Comparison of ENCODE assay signal across 2 cellular contexts in the genomic region with DNA sequence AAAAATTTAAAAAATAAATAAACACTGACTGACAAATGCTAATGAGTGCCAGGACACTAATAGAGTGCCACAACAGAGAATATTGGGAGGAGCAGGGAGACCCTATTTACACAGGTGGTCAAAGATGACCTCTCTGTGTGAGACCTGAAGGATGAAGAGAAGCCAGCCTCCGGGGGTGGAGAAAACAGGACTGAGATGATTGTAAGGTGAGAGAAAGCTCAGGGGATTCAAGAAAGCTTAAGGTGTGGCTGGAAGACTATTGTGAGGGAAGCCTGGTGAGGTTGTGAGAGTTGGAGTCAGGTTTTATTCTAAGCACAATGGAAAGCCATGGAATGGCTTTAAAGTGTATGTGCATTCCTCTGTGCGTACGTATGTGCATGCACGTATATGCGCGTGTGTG.
TF ChIP-seq lines count a peak whose summit lies in the region.

No MANE protein-coding gene starts in this region.

TF ChIP-seq in SK-N-SH, 30 proteins besides CTCF, POLR2A, EP300 and RAD21:
- TF ChIP-seq MEF2A (IDR thresholded peaks at IDR 0.05; ENCODE audit: borderline replicate concordance, low read depth) (no peak), RCOR1 (IDR thresholded peaks at IDR 0.05; ENCODE audit: low read length) (no peak), FOXJ3 (CRISPR knock-in tag; IDR thresholded peaks at IDR 0.05) (no peak), ZBTB33 (IDR thresholded peaks at IDR 0.05; ENCODE audit: borderline replicate concordance, low read depth) (no peak), USF2 (IDR thresholded peaks at IDR 0.05; ENCODE audit: borderline replicate concordance, low read depth, low read length) (no peak), TAF1 (IDR thresholded peaks at IDR 0.05; ENCODE audit: borderline replicate concordance, low read depth, low read length) (no peak), RXRA (IDR thresholded peaks at IDR 0.05; ENCODE audit: borderline replicate concordance, low read depth) (no peak), IRF3 (IDR thresholded peaks at IDR 0.05; ENCODE audit: low read depth, low read length) (no peak), CHD2 (IDR thresholded peaks at IDR 0.05; ENCODE audit: low read length, partially characterized antibody) (no peak), TCF12 (IDR thresholded peaks at IDR 0.05) (no peak), EZH2phosphoT487 (IDR thresholded peaks at IDR 0.05; ENCODE audit: borderline replicate concordance, low read depth) (no peak), FOSL2 (IDR thresholded peaks at IDR 0.05; ENCODE audit: borderline replicate concordance, low read depth) (no peak), SIN3A (IDR thresholded peaks at IDR 0.05; ENCODE audit: borderline replicate concordance, low read depth, low read length) (no peak), PBX3 (IDR thresholded peaks at IDR 0.05) (no peak), RFX5 (IDR thresholded peaks at IDR 0.05; ENCODE audit: low read length) (no peak), USF1 (IDR thresholded peaks at IDR 0.05; ENCODE audit: borderline replicate concordance, low read depth) (no peak), YY1 (IDR thresholded peaks at IDR 0.05; ENCODE audit: low read depth) (no peak)
TF ChIP-seq in SK-N-SH: peak in this region for 0.

TF ChIP-seq in SK-N-SH treated with all-trans-retinoic acid at 6 μM for 48 hours, 23 proteins besides CTCF, POLR2A, EP300 and RAD21:
- TF ChIP-seq ESRRG (CRISPR knock-in tag; IDR thresholded peaks at IDR 0.05) (no peak), CREB5 (CRISPR knock-in tag; IDR thresholded peaks at IDR 0.05; ENCODE audit: low read depth) (no peak), OSR1 (CRISPR knock-in tag; IDR thresholded peaks at IDR 0.05) (no peak), TOX (CRISPR knock-in tag; IDR thresholded peaks at IDR 0.05; ENCODE audit: borderline replicate concordance) (no peak)
TF ChIP-seq in SK-N-SH treated with all-trans-retinoic acid at 6 μM for 48 hours: peak in this region for 0.
